ENCODE assay signal across 8 cellular contexts in genomic region chr1:226827968-226828513, GRCh38. TPM values are rescaled to one million over a fixed set of nuclear protein-coding genes. Genes with fewer than 3 reads are reported as not detected.
DNase-seq lines count a peak whose midpoint lies in the region; ATAC-seq and TF ChIP-seq lines count a peak whose summit lies in the region.

No MANE protein-coding gene starts in this region.

- no peak for TF ChIP-seq EP300 in suprapubic skin (IDR thresholded peaks at IDR 0.05)

- peak; percentile 98 for TF ChIP-seq CTCF in GM10248 (IDR thresholded peaks at IDR 0.05; ENCODE audit: control extremely low read depth, extremely low read depth, low read depth, missing control alignments)
- TF ChIP-seq CTCF in osteoblast (IDR thresholded peaks at IDR 0.05; ENCODE audit: extremely low read depth, low read depth, low read length), result peak; percentile 94
- TF ChIP-seq CTCF in suprapubic skin (IDR thresholded peaks at IDR 0.05), result peak; percentile 87 to 91

- H3K9me3 ChIP-seq in SJCRH30 (replicated peaks) (no peaks in the 10 kb centered on the region; the same call in 1 of the 2 replicates), osteoblast (ENCODE audit: low read depth, low read length) (no peaks in the 10 kb centered on the region), suprapubic skin (no peaks in the 10 kb centered on the region)

- H3K36me3 ChIP-seq in SJCRH30 (no peaks in the 10 kb centered on the region; the same call in 1 of the 2 replicates), osteoblast (ENCODE audit: insufficient read depth, low read length) (no peaks in the 10 kb centered on the region), suprapubic skin (no peaks in the 10 kb centered on the region)

- no peaks in the 10 kb centered on the region for H4K20me1 ChIP-seq in osteoblast (ENCODE audit: insufficient read depth, low read length)

- H3K27ac ChIP-seq in SJCRH30, result peak overlapping the region; percentile 88
- H3K27ac ChIP-seq in osteoblast (ENCODE audit: low read depth, low read length), result peak overlapping the region; percentile 46
- H3K27ac ChIP-seq in suprapubic skin, result peak overlapping the region; percentile 90

- H3K4me1 ChIP-seq in SJCRH30, result peaks cover 21% of the 10 kb centered on the region
- H3K4me1 ChIP-seq in osteoblast (ENCODE audit: insufficient read depth, low read length), result peaks cover 3% of the 10 kb centered on the region
- peaks cover 16% of the 10 kb centered on the region for H3K4me1 ChIP-seq in suprapubic skin

- CTCF ChIA-PET in GM10248 (lab: Yijun Ruan, JAX), result interaction anchor here (0.6 to 7.3 kb wide), 38 partner anchors 11 to 284 kb away, joined by 3 to 100 read pairs (median 4); partner anchors contain the start of gene STUM

- H2AFZ ChIP-seq in osteoblast (ENCODE audit: low read length), result peak overlapping the region; percentile 88

- H3K27me3 ChIP-seq in SJCRH30 (no peaks in the 10 kb centered on the region), osteoblast (ENCODE audit: insufficient read depth, low read length) (no peaks in the 10 kb centered on the region), suprapubic skin (no peaks in the 10 kb centered on the region)

- POLR2A ChIA-PET in GM10248 (lab: Yijun Ruan, JAX), result no interaction called here

- ATAC-seq in HG02610 (IDR thresholded peaks at IDR 0.05; ENCODE audit: unreplicated experiment), result peak; percentile 88

- peak overlapping the region; percentile 56 for H3K4me2 ChIP-seq in osteoblast (ENCODE audit: insufficient read depth, low read length)

- TF ChIP-seq POLR2A in suprapubic skin (IDR thresholded peaks at IDR 0.05), result no peak

- H3K79me2 ChIP-seq in osteoblast (ENCODE audit: insufficient read depth, low read length), result no peaks in the 10 kb centered on the region

- H3K4me3 ChIP-seq in SJCRH30, result peak overlapping the region; percentile 53
- H3K4me3 ChIP-seq in osteoblast (ENCODE audit: insufficient read depth, low read length), result no peak overlapping the region
- H3K4me3 ChIP-seq in suprapubic skin, result peak overlapping the region; percentile 35

- 4% methylated on average over 13 of the region's 19 CpGs for WGBS in suprapubic skin

- DNase-seq in GM10248 (ENCODE audit: extremely low spot score), result peak; percentile 94
- DNase-seq in NAMALWA (ENCODE audit: low spot score), result peak; percentile 97
- peak; percentile 98 to 100 for DNase-seq in SJCRH30
- DNase-seq in activated gamma-delta T cell treated with anti-CD3 and anti-CD28 coated beads, Interleukin-2, amount 50 U/mL, for 16 hours (ENCODE audit: low read depth), result peak; percentile 94
- DNase-seq in globus pallidus (ENCODE audit: low spot score), result peak; percentile 94
- DNase-seq in osteoblast (ENCODE audit: insufficient read length, low spot score, missing footprints), result peak; percentile 99
- peak; percentile 97 to 98 for DNase-seq in suprapubic skin (ENCODE audit: low spot score in 2 of 2)

RNA-seq across cellular contexts. Expression of gene PSEN2, which starts 42.4 kb away (rescaled TPM):
- 41.4 and 45.2 TPM in 2 replicates for total RNA-seq in SJCRH30 (2014; rRNA removed; shearing (Covaris generic))
- total RNA-seq in osteoblast, result 31.5 and 32.9 TPM in 2 replicates
- 10 to 100 TPM; 14.9 to 28.5 (median 20.2) TPM for total RNA-seq in suprapubic skin
